ENCODE assay signal across 8 cellular contexts in the genomic region with DNA sequence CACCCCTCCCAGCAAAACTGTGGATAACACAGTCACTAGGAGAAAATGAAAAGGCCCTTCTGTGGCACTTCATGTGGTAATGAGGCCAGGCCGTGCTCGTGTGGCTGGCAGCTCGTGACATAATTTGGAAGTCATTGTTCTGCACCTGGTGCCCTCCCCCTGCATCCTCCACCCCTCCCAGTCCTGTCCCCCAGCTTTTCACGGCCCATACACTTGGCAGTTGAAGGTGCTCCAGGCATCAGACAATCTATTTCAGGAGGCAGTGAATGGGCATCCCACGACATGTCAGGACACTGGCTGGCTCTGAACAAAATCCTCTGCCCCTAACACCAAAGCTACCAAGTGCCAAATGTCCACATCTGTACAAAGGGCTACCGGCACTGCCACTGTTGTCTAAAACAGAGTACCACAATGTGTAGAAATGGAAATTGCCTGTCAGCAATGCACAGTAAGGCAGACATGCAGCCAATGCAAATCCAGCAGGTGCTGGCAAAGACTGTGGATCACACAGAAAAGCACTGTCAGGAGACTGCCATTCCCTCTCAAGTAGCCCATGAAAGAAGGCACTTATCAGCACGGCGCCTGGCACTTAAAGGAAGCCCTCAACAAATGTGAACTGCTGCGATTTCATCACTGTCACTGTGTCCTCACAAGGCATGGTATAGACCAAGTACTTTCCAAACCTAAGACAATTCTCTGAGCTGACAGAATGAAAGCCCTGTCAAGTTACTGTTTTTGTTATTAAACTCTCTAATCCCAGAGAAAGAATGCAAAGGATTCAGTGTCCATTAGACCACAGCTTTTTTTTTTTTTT. TPM values are rescaled to one million over a fixed set of nuclear protein-coding genes. Genes with fewer than 3 reads are reported as not detected.
DNase-seq lines count a peak whose midpoint lies in the region; ATAC-seq and TF ChIP-seq lines count a peak whose summit lies in the region.

No MANE protein-coding gene starts in this region.

- H3K27ac ChIP-seq in HEK293 (ENCODE audit: extremely low read depth, low read depth, low read length) = peak overlapping the region; percentile 78

- POLR2A ChIA-PET in HEK293 (lab: Yijun Ruan, JAX) = interaction anchor here (1.0 to 2.2 kb wide), 4 partner anchors 11 to 165 kb away, joined by 3 to 20 read pairs (median 3); partner anchors contain the start of gene SSH1

- H3K4me1 ChIP-seq in HEK293 (ENCODE audit: control insufficient read depth, insufficient read depth, low read length) = peaks cover 30% of the 10 kb centered on the region

- peak overlapping the region; percentile 73 for H3K4me3 Mint-ChIP-seq in activated naive CD8-positive, alpha-beta T cell treated with anti-CD3 and anti-CD28 coated beads for 36 hours

- CTCF ChIA-PET in HEK293 (lab: Yijun Ruan, JAX) = interaction anchor here (0.7 to 2.2 kb wide), 4 partner anchors 27 to 126 kb away, joined by 3 to 18 read pairs (median 4); partner anchors contain the start of gene CORO1C

- DNase-seq in DMS53 treated with DMSO at 0.1 percent for 48 hours (lab: John Stamatoyannopoulos, UW; ENCODE audit: unreplicated experiment) (peak; percentile 76), NCI-H2196 (lab: John Stamatoyannopoulos, UW; ENCODE audit: unreplicated experiment) (peak; percentile 67), left ventricle myocardium superior (peak; percentile 41), sciatic nerve (ENCODE audit: low spot score) (peak; percentile 66)
- no peak for DNase-seq in activated naive CD8-positive, alpha-beta T cell treated with anti-CD3 and anti-CD28 coated beads for 36 hours
- DNase-seq in activated CD4-positive, CD25-positive, alpha-beta regulatory T cell (lab: John Stamatoyannopoulos, UW) = no peak

- intact Hi-C loops in left ventricle myocardium superior (cut with micrococcal nuclease) = loop anchor here (5.0 kb wide), 1 partner anchor 35 kb away; no protein-coding TSS in a partner anchor
- intact Hi-C loops in sciatic nerve (cut with DNase I) = no loop called here

- H3K4me3 ChIP-seq in HEK293 (ENCODE audit: low read depth, low read length) = no peak overlapping the region; the same call in 1 of the 2 replicates

- no peaks in the 10 kb centered on the region for H3K27me3 Mint-ChIP-seq in activated naive CD8-positive, alpha-beta T cell treated with anti-CD3 and anti-CD28 coated beads for 36 hours

- peaks cover 0 to 18% of the 10 kb centered on the region in 2 experiments; a peak in 2 of 3 replicates for H3K36me3 ChIP-seq in HEK293 (ENCODE audit: control insufficient read depth in 2 of 2, insufficient read depth in 1 of 2, low read length in 2 of 2)

- H3K9me3 Mint-ChIP-seq in activated naive CD8-positive, alpha-beta T cell treated with anti-CD3 and anti-CD28 coated beads for 36 hours = peaks cover 5% of the 10 kb centered on the region

- peaks cover 14% of the 10 kb centered on the region for H3K36me3 Mint-ChIP-seq in activated naive CD8-positive, alpha-beta T cell treated with anti-CD3 and anti-CD28 coated beads for 36 hours

- TF ChIP-seq CTCF in HEK293 (tag by site-specific recombination; IDR thresholded peaks at IDR 0.05) = no peak

- H3K27ac Mint-ChIP-seq in activated naive CD8-positive, alpha-beta T cell treated with anti-CD3 and anti-CD28 coated beads for 36 hours = peak overlapping the region; percentile 97

- ATAC-seq in left ventricle myocardium superior = peak; percentile 56
- peak; percentile 1 for ATAC-seq in sciatic nerve
- ATAC-seq in GM19328 (IDR thresholded peaks at IDR 0.05; ENCODE audit: unreplicated experiment) = no peak

- no peaks in the 10 kb centered on the region for H3K9me3 ChIP-seq in HEK293 (ENCODE audit: control insufficient read depth, insufficient read depth, low read depth, low read length)

- H3K4me1 Mint-ChIP-seq in activated naive CD8-positive, alpha-beta T cell treated with anti-CD3 and anti-CD28 coated beads for 36 hours = peaks cover 76% of the 10 kb centered on the region

TF ChIP-seq in HEK293, 187 proteins besides CTCF, POLR2A, EP300 and RAD21 (continues in another document):
- TF ChIP-seq ZNF791 (tag by site-specific recombination; IDR thresholded peaks at IDR 0.05) = no peak
- TF ChIP-seq ZNF350 (tag by site-specific recombination; IDR thresholded peaks at IDR 0.05) = no peak
- TF ChIP-seq ZNF48 (tag by site-specific recombination; IDR thresholded peaks at IDR 0.05) = no peak
- TF ChIP-seq, protein P1, sequence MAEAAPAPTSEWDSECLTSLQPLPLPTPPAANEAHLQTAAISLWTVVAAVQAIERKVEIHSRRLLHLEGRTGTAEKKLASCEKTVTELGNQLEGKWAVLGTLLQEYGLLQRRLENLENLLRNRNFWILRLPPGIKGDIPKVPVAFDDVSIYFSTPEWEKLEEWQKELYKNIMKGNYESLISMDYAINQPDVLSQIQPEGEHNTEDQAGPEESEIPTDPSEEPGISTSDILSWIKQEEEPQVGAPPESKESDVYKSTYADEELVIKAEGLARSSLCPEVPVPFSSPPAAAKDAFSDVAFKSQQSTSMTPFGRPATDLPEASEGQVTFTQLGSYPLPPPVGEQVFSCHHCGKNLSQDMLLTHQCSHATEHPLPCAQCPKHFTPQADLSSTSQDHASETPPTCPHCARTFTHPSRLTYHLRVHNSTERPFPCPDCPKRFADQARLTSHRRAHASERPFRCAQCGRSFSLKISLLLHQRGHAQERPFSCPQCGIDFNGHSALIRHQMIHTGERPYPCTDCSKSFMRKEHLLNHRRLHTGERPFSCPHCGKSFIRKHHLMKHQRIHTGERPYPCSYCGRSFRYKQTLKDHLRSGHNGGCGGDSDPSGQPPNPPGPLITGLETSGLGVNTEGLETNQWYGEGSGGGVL (tag by site-specific recombination; IDR thresholded peaks at IDR 0.05) = 0 out of 2 replicates have a peak, but pooled peaks have one; percentile 23
- no peak for TF ChIP-seq ZNF670 (tag by site-specific recombination; IDR thresholded peaks at IDR 0.05; ENCODE audit: low read depth)
- TF ChIP-seq ZNF600 (tag by site-specific recombination; IDR thresholded peaks at IDR 0.05) = 0 out of 2 replicates have a peak, but pooled peaks have one; percentile 44
- TF ChIP-seq PRDM1 (tag by site-specific recombination; IDR thresholded peaks at IDR 0.05) = peak; percentile 67; the same call in 1 of the 2 replicates
- no peak for TF ChIP-seq ZNF404 (tag by site-specific recombination; IDR thresholded peaks at IDR 0.05)
- TF ChIP-seq, protein P2, sequence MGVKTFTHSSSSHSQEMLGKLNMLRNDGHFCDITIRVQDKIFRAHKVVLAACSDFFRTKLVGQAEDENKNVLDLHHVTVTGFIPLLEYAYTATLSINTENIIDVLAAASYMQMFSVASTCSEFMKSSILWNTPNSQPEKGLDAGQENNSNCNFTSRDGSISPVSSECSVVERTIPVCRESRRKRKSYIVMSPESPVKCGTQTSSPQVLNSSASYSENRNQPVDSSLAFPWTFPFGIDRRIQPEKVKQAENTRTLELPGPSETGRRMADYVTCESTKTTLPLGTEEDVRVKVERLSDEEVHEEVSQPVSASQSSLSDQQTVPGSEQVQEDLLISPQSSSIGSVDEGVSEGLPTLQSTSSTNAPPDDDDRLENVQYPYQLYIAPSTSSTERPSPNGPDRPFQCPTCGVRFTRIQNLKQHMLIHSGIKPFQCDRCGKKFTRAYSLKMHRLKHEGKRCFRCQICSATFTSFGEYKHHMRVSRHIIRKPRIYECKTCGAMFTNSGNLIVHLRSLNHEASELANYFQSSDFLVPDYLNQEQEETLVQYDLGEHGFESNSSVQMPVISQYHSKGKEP (tag by site-specific recombination; IDR thresholded peaks at IDR 0.05) = peak; percentile 73
- TF ChIP-seq ZFP41 (tag by site-specific recombination; IDR thresholded peaks at IDR 0.05; ENCODE audit: borderline replicate concordance) = no peak
- no peak for TF ChIP-seq MYNN (tag by site-specific recombination; IDR thresholded peaks at IDR 0.05; ENCODE audit: borderline replicate concordance)
- TF ChIP-seq ELK4 (IDR thresholded peaks at IDR 0.05; ENCODE audit: borderline replicate concordance, low read depth, low read length) = no peak

RNA-seq across cellular contexts. Expression of gene CORO1C, which starts 39.1 kb away (rescaled TPM):
- 10 to 100 TPM; 87.4 to 90.6 TPM for total RNA-seq in activated naive CD8-positive, alpha-beta T cell treated with anti-CD3 and anti-CD28 coated beads for 36 hours
- total RNA-seq in left ventricle myocardium superior (68.0 TPM), sciatic nerve (194 TPM)

RNA-seq across cellular contexts. Expression of gene SELPLG, which starts 58.5 kb away (rescaled TPM):
- 10 to 100 TPM; 22.2 to 23.0 TPM for total RNA-seq in activated naive CD8-positive, alpha-beta T cell treated with anti-CD3 and anti-CD28 coated beads for 36 hours
- 4.1 TPM for total RNA-seq in left ventricle myocardium superior
- 12.3 TPM for total RNA-seq in sciatic nerve

Comparison
In these comparisons a context has a peak if more than half of its experiments do, and no peak if none do; other contexts are left out.
1. DNase-seq: peak in DMS53 treated with DMSO at 0.1 percent for 48 hours (single experiment), NCI-H2196 (single experiment), left ventricle myocardium superior (single experiment) and sciatic nerve (single experiment); none in activated naive CD8-positive, alpha-beta T cell treated with anti-CD3 and anti-CD28 coated beads for 36 hours (single experiment) and activated CD4-positive, CD25-positive, alpha-beta regulatory T cell (0 of 4).